In the genomic region with DNA sequence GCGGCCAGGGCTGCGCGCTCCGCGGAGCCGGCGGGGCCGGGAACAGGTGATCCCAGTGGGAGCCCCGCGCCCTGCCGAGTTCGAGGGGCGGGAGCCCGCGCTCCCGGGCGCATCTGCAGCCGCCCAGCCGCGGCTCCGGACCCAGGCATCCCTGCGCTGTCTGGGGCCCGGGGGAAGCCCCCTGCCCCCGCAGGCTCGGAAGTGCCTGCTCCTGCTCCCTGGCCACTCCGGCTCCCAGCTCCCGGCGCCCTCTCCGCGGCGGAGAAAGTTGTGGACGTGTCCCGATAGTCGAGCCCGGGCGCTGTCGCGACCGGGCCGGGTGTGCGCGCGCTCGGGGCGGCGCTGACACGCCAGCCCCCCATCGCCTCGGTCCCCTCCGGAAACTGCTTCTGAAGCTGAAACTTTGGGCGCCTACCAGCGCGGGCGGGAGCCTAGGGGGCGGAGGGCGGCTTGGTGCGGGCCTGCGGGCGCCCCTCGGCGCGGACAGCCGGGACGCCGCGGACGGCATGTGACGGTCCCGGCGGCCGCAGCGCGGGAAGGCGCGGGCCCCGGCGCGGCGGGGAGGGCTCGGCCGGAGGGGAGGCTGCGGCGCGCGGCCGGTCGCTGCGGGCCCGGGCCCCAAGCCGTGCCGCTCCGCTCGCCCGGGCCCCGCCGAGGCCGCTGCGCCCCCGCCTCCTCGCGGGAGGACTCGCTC, we compare ENCODE assay signal across 8 cellular contexts. TPM values are rescaled to one million over a fixed set of nuclear protein-coding genes. Genes with fewer than 3 reads are reported as not detected.
DNase-seq lines count a peak whose midpoint lies in the region; ATAC-seq and TF ChIP-seq lines count a peak whose summit lies in the region.

No MANE protein-coding gene starts in this region.

- H3K4me2 ChIP-seq in DND-41 (ENCODE audit: insufficient read depth, low read length): peak overlapping the region; percentile 92

- peaks cover 15% of the 10 kb centered on the region for H3K4me1 ChIP-seq in DND-41 (ENCODE audit: insufficient read depth, low read length)
- H3K4me1 ChIP-seq in iPS-15b (ENCODE audit: control insufficient read depth, insufficient read depth, low read length): peaks cover 11% of the 10 kb centered on the region
- no peaks in the 10 kb centered on the region for H3K4me1 ChIP-seq in foreskin keratinocyte

- H3K79me2 ChIP-seq in DND-41 (ENCODE audit: insufficient read depth, low read length): no peaks in the 10 kb centered on the region

- ATAC-seq in DND-41 (ENCODE audit: insufficient read depth, low read depth) (peak; percentile 28; the same call in 2 of the 3 replicates), HG02840 (IDR thresholded peaks at IDR 0.05; ENCODE audit: low FRiP score, unreplicated experiment) (peak; percentile 2), HG03095 (IDR thresholded peaks at IDR 0.05; ENCODE audit: unreplicated experiment) (no peak), foreskin keratinocyte (no peak)

- H3K4me3 ChIP-seq in DND-41 (ENCODE audit: low read depth in 1 of 2, low read length in 2 of 2) (peak overlapping the region; percentile 29 to 61; a peak in 3 of 4 replicates), iPS-15b (ENCODE audit: low read depth, low read length) (peak overlapping the region; percentile 55)

- no peak overlapping the region for H3K27ac ChIP-seq in DND-41 (ENCODE audit: low read length)
- H3K27ac ChIP-seq in foreskin keratinocyte: no peak overlapping the region

- H3K9ac ChIP-seq in DND-41 (ENCODE audit: low read depth, low read length): peak overlapping the region; percentile 58
- H3K9ac ChIP-seq in iPS-15b (ENCODE audit: low read depth, low read length): no peak overlapping the region

- TF ChIP-seq CTCF in DND-41 (IDR thresholded peaks at IDR 0.05; ENCODE audit: borderline replicate concordance, extremely low read depth, low read length, poor library complexity, severe bottlenecking): no peak
- TF ChIP-seq CTCF in foreskin keratinocyte (conservative IDR thresholded peaks at IDR 0.05): no peak

- H3K27me3 ChIP-seq in DND-41 (ENCODE audit: insufficient read depth, low read length, poor library complexity): peaks cover 66% of the 10 kb centered on the region
- peaks cover 27% of the 10 kb centered on the region for H3K27me3 ChIP-seq in iPS-15b (ENCODE audit: control insufficient read depth, insufficient read depth, low read length)
- H3K27me3 ChIP-seq in foreskin keratinocyte: peaks cover 92% of the 10 kb centered on the region

- H3K36me3 ChIP-seq in DND-41 (ENCODE audit: insufficient read depth, low read length): no peaks in the 10 kb centered on the region
- H3K36me3 ChIP-seq in iPS-15b (ENCODE audit: control insufficient read depth, insufficient read depth, low read length): no peaks in the 10 kb centered on the region

- DNase-seq in DND-41 (peak; percentile 24), NCI-H510A treated with DMSO at 0.1 percent for 48 hours (lab: John Stamatoyannopoulos, UW) (no peak), foreskin keratinocyte (no peak)
- peak; percentile 43 for DNase-seq in activated naive CD4-positive, alpha-beta T cell treated with anti-CD3 and anti-CD28 coated beads, Interleukin-2, amount 50 U/mL, for 16 hours
- peak in 5 of 6 experiments; percentile 17 to 55 (median 42) for DNase-seq in stimulated activated naive CD4-positive, alpha-beta T cell (lab: John Stamatoyannopoulos, UW)

- H3K9me3 ChIP-seq in DND-41 (ENCODE audit: insufficient read depth, low read length, severe bottlenecking) (no peaks in the 10 kb centered on the region), iPS-15b (ENCODE audit: control insufficient read depth, insufficient read depth, low read length) (no peaks in the 10 kb centered on the region)

- peaks cover 16% of the 10 kb centered on the region for H4K20me1 ChIP-seq in DND-41 (ENCODE audit: insufficient read depth, low read length)

- H2AFZ ChIP-seq in DND-41 (ENCODE audit: low read depth, low read length): peak overlapping the region; percentile 55; the same call in 1 of the 2 replicates

RNA-seq across cellular contexts. Expression of gene MAN1C1, which starts 0.5 kb away (rescaled TPM):
- total RNA-seq in foreskin keratinocyte: 0.07 TPM in 2 replicates
- 0.03 and 0.08 TPM in 2 replicates for polyA plus RNA-seq in foreskin keratinocyte

Comparison
In these comparisons a context has a peak if more than half of its experiments do, and no peak if none do; other contexts are left out.
1. ATAC-seq: peak in DND-41 (single experiment) and HG02840 (single experiment); none in HG03095 (single experiment) and foreskin keratinocyte (single experiment).
2. DNase-seq: peak in DND-41 (single experiment), activated naive CD4-positive, alpha-beta T cell treated with anti-CD3 and anti-CD28 coated beads, Interleukin-2, amount 50 U/mL, for 16 hours (single experiment) and stimulated activated naive CD4-positive, alpha-beta T cell (5 of 6); none in NCI-H510A treated with DMSO at 0.1 percent for 48 hours (single experiment) and foreskin keratinocyte (0 of 2).